ENCODE assay signal across 17 cellular contexts in the genomic region with DNA sequence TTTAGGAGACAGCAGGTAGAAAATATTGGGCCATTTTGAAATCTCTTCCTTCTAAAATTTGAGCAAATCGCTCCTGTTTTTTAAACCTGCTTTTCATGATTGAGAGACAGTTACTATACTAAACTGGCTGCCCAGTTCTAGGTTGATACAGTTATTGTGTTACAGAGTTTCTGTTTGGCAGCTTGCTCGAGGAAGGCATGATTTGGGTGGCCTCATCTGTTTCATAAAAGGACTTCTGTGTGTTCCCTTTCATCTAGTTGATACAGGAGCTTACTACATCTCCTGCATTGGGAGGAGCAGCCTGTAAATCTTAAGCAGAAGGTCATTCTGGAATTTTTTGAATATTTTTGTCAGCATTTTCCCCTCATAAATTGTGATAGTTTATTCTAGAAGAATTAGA.
"Had no signal": no experiment of that assay in that cellular context is flagged by ENCODE, and none has a peak within 500 bp of the region (broad histone marks: within the 10 kb centered on the region; RNA-seq: fewer than 3 reads in every experiment).

No MANE protein-coding gene starts in this region.

- ATAC-seq: activated CD8-positive, alpha-beta T cell treated with anti-CD3 and anti-CD28 coated beads for 36 hours; sciatic nerve had no signal

- H3K9ac ChIP-seq: SK-N-SH had no signal

- H3K9me2 ChIP-seq: SK-N-SH had no signal

- H3K9me3 Mint-ChIP-seq: activated CD8-positive, alpha-beta T cell treated with anti-CD3 and anti-CD28 coated beads for 36 hours; activated naive CD4-positive, alpha-beta T cell treated with anti-CD3 and anti-CD28 coated beads for 36 hours; activated T-helper 2 cell treated with anti-CD3 and anti-CD28 coated beads, Interferon-gamma antibody, Interleukin-2, Interleukin-4, amounts not matched to agents 10 μg/mL and 5 μg/mL and 100 μg/mL, durations not matched to agents 14 hours and 24 hours and 36 hours; neural crest cell had no signal

- H3K27ac Mint-ChIP-seq: activated CD8-positive, alpha-beta T cell treated with anti-CD3 and anti-CD28 coated beads for 36 hours; activated naive CD4-positive, alpha-beta T cell treated with anti-CD3 and anti-CD28 coated beads for 36 hours; activated T-helper 2 cell treated with anti-CD3 and anti-CD28 coated beads, Interferon-gamma antibody, Interleukin-2, Interleukin-4, amounts not matched to agents 10 μg/mL and 5 μg/mL and 100 μg/mL, durations not matched to agents 14 hours and 24 hours and 36 hours; endodermal cell had no signal

- H3K27me3 ChIP-seq: stomach had no signal

- H3K27me3 Mint-ChIP-seq: activated CD8-positive, alpha-beta T cell treated with anti-CD3 and anti-CD28 coated beads for 36 hours had no signal

- H3K9me3 ChIP-seq: SK-N-SH, stomach had no signal

- H3K4me3 ChIP-seq: stomach had no signal

- H3K4me3 Mint-ChIP-seq: activated CD8-positive, alpha-beta T cell treated with anti-CD3 and anti-CD28 coated beads for 36 hours; activated naive CD4-positive, alpha-beta T cell treated with anti-CD3 and anti-CD28 coated beads for 36 hours; endodermal cell; neural crest cell had no signal

- DNase-seq: activated CD4-positive, alpha-beta T cell treated with anti-CD3 and anti-CD28 coated beads for 4 hours; activated CD8-positive, alpha-beta memory T cell treated with anti-CD3 and anti-CD28 coated beads, Interleukin-2, amount 50 U/mL, for 48 hours; activated CD8-positive, alpha-beta T cell treated with anti-CD3 and anti-CD28 coated beads for 36 hours; activated naive CD4-positive, alpha-beta T cell treated with anti-CD3 and anti-CD28 coated beads for 36 hours; endodermal cell; erythroblast; hippocampal formation; kidney; left ventricle myocardium superior; SK-N-SH; stimulated activated CD4-positive, alpha-beta T cell treated with anti-CD3 and anti-CD28 coated beads, Interleukin-1b, Interleukin-23, amount 100 ng/mL, for 48 hours; stomach; T-helper 1 cell; T1000 had no signal

- H3K4me2 ChIP-seq: SK-N-SH had no signal
